Comparison of ENCODE assay signal across 1 cellular context in genomic region chr9:88523056-88523455, GRCh38.
TF ChIP-seq lines count a peak whose summit lies in the region.

No MANE protein-coding gene starts in this region.

TF ChIP-seq in WTC11, 78 proteins besides CTCF, POLR2A, EP300 and RAD21 (continued from another document):
- TF ChIP-seq ATF6 (CRISPR knock-in tag; IDR thresholded peaks at IDR 0.05): no peak
- no peak for TF ChIP-seq ARID4B (CRISPR knock-in tag; IDR thresholded peaks at IDR 0.05; ENCODE audit: borderline replicate concordance)
